Comparison of ENCODE assay signal across 13 cellular contexts in the genomic region with DNA sequence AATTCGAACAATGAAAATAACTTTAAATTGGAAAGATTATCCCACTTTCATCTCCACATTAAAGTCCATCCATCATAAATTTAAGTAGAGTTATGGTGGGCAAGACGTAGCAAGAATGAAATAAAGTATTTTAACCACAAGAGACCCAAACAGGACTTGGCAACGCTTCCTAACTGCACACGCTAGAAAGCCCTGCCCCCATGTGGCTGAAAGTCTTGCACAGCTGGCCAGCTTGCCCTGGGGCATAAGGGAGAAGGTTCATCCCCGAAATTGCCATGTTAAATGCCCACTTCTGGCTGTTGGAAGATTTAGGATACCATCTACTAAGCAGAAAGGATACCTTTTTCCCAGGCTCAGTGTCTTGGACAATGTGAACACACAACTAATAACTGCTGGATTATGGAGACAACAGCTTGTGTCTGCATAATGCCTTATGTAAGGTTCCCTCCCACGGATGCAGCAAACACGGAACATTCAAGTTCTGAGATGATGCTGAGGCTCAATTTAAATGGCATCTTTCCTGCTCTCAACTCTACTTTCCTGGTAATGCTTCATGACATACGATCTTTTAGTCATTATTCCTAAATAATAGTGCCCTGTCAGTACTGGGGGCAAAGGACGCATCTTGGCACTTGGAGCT.
DNase-seq lines count a peak whose midpoint lies in the region; ATAC-seq and TF ChIP-seq lines count a peak whose summit lies in the region.
"Had no signal": no experiment of that assay in that cellular context is flagged by ENCODE, and none has a peak within 500 bp of the region (broad histone marks: within the 10 kb centered on the region; RNA-seq: fewer than 3 reads in every experiment).

No MANE protein-coding gene starts in this region.

- H3K27me3 ChIP-seq in BE2C (peaks cover 14% of the 10 kb centered on the region), Karpas-422 (ENCODE audit: low read length) (no peaks in the 10 kb centered on the region), mammary epithelial cell (ENCODE audit: insufficient read depth, low read length) (no peaks in the 10 kb centered on the region), right lobe of liver (no peaks in the 10 kb centered on the region)

- CTCF ChIA-PET in mammary epithelial cell (lab: Charles Lee; ENCODE audit: low non-redundant PET): no interaction called here

- H4K20me1 ChIP-seq in Karpas-422 (ENCODE audit: insufficient read depth, low read depth, low read length): no peaks in the 10 kb centered on the region
- H4K20me1 ChIP-seq in mammary epithelial cell (ENCODE audit: insufficient read depth, low read length): no peaks in the 10 kb centered on the region

- H3K36me3 ChIP-seq in BE2C (no peaks in the 10 kb centered on the region), Karpas-422 (ENCODE audit: insufficient read depth, low read length) (no peaks in the 10 kb centered on the region), mammary epithelial cell (ENCODE audit: insufficient read depth, low read length) (no peaks in the 10 kb centered on the region), right lobe of liver (no peaks in the 10 kb centered on the region)

- DNase-seq in BE2C (no peak), Karpas-422 (peak; percentile 48), mammary epithelial cell (no peak), right lobe of liver (no peak), omental fat pad (ENCODE audit: low spot score) (no peak)
- DNase-seq: CD4-positive, alpha-beta T cell; cortex of kidney; hypothalamus; NCI-H1048 had no signal

- BruUV-seq in mammary epithelial cell (replicated peaks; lab: Mats Ljungman, UMichigan): no TSS peak

- 49% methylated on average over 9 of the region's 9 CpGs for WGBS in mammary epithelial cell (ENCODE audit: low coverage, missing lambda C conversion rate)
- 65% methylated on average over 9 of the region's 9 CpGs for WGBS in right lobe of liver (ENCODE audit: insufficient coverage, low coverage, low lambda C conversion rate, missing lambda C conversion rate)

- TF ChIP-seq CTCF in BE2C (IDR thresholded peaks at IDR 0.05; ENCODE audit: low read depth, low read length) (peak; percentile 18; the same call in 1 of the 2 replicates), mammary epithelial cell (conservative IDR thresholded peaks at IDR 0.05 in 1 of 2, IDR thresholded peaks at IDR 0.05 in 1 of 2; ENCODE audit: extremely low read depth in 1 of 2, insufficient read depth in 1 of 2, low read depth in 1 of 2, low read length in 2 of 2) (peak in 1 of 2 donors; percentile 34), right lobe of liver (IDR thresholded peaks at IDR 0.05) (peak in 3 of 4 donors; percentile 13 to 39 (median 33)), omental fat pad (IDR thresholded peaks at IDR 0.05) (no peak)

- no peak overlapping the region for H3K27ac ChIP-seq in Karpas-422 (ENCODE audit: low read length)
- peak overlapping the region; percentile 55 for H3K27ac ChIP-seq in mammary epithelial cell (ENCODE audit: insufficient read depth, low read depth, low read length)
- no peak overlapping the region for H3K27ac ChIP-seq in right lobe of liver
- H3K27ac ChIP-seq: skin epidermis had no signal

- in situ Hi-C loops in mammary epithelial cell (cut with MboI; ENCODE audit: low sequenced_read_pairs in 2 of 2): no loop called here

- H3K79me2 ChIP-seq in Karpas-422 (ENCODE audit: low read length) (no peaks in the 10 kb centered on the region), mammary epithelial cell (ENCODE audit: insufficient read depth, low read length) (no peaks in the 10 kb centered on the region)

- intact Hi-C loops in mammary epithelial cell (cut with micrococcal nuclease) (loop anchor here (5.0 to 10.0 kb wide), 2 partner anchors 126 to 182 kb away; no protein-coding TSS in a partner anchor), right lobe of liver (cut with DNase I) (loop anchor here in 1 of 2 donors (5.0 kb wide), 1 partner anchor 88 kb away; no protein-coding TSS in a partner anchor)

- no peak overlapping the region for H3K9ac ChIP-seq in Karpas-422 (ENCODE audit: low read length)
- H3K9ac ChIP-seq in mammary epithelial cell (ENCODE audit: insufficient read depth, low read length): no peak overlapping the region

- no peaks in the 10 kb centered on the region for H3K9me2 ChIP-seq in Karpas-422 (replicated peaks; ENCODE audit: insufficient read depth, low read length)

- TF ChIP-seq POLR2A in right lobe of liver (IDR thresholded peaks at IDR 0.05): no peak

- H3K4me1 ChIP-seq in BE2C (no peaks in the 10 kb centered on the region), Karpas-422 (ENCODE audit: low read length) (no peaks in the 10 kb centered on the region), mammary epithelial cell (ENCODE audit: insufficient read depth, low read length) (peaks cover 50% of the 10 kb centered on the region), right lobe of liver (peaks cover 0 to 8% (median 3%) of the 10 kb centered on the region in 4 donors)

- dilution Hi-C loops in mammary epithelial cell (cut with HindIII; ENCODE audit: low sequenced_read_pairs): no loop called here

- ATAC-seq in right lobe of liver: peak in 1 of 4 donors; percentile 26
- no peak for ATAC-seq in GM18520 (IDR thresholded peaks at IDR 0.05; ENCODE audit: unreplicated experiment)
- ATAC-seq in GM19328 (IDR thresholded peaks at IDR 0.05; ENCODE audit: unreplicated experiment): no peak
- ATAC-seq in GM21390 (IDR thresholded peaks at IDR 0.05; ENCODE audit: unreplicated experiment): no peak
- no peak for ATAC-seq in omental fat pad (ENCODE audit: low FRiP score)

- H3K4me2 ChIP-seq in Karpas-422 (ENCODE audit: low read depth, low read length, poor library complexity, severe bottlenecking) (no peak overlapping the region), mammary epithelial cell (ENCODE audit: insufficient read depth, low read depth, low read length) (peak overlapping the region; percentile 16)

- H3K4me3 ChIP-seq in BE2C (ENCODE audit: low read depth, low read length): no peak overlapping the region
- no peak overlapping the region for H3K4me3 ChIP-seq in Karpas-422 (ENCODE audit: low read length)
- H3K4me3 ChIP-seq in mammary epithelial cell (replicated peaks in 1 of 3; ENCODE audit: insufficient read depth in 1 of 3, low read depth in 2 of 3, low read length in 3 of 3): no peak overlapping the region
- H3K4me3 ChIP-seq in right lobe of liver: no peak overlapping the region
- H3K4me3 ChIP-seq: skin epidermis had no signal

- H3K9me3 ChIP-seq in BE2C (no peaks in the 10 kb centered on the region), Karpas-422 (ENCODE audit: low read length) (no peaks in the 10 kb centered on the region), mammary epithelial cell (replicated peaks; ENCODE audit: insufficient read depth, low read length) (peaks cover 24% of the 10 kb centered on the region), right lobe of liver (no peaks in the 10 kb centered on the region)

- H2AFZ ChIP-seq in Karpas-422 (ENCODE audit: low read length) (no peak overlapping the region), mammary epithelial cell (ENCODE audit: low read depth, low read length) (no peak overlapping the region)

Comparison
In these comparisons a context has a peak if more than half of its experiments do, and no peak if none do; other contexts are left out.
1. CTCF ChIP-seq: peak in BE2C (single experiment) and right lobe of liver (3 of 4); none in omental fat pad (0 of 3).